1 cellular context compared by ENCODE assay signal in the genomic region with DNA sequence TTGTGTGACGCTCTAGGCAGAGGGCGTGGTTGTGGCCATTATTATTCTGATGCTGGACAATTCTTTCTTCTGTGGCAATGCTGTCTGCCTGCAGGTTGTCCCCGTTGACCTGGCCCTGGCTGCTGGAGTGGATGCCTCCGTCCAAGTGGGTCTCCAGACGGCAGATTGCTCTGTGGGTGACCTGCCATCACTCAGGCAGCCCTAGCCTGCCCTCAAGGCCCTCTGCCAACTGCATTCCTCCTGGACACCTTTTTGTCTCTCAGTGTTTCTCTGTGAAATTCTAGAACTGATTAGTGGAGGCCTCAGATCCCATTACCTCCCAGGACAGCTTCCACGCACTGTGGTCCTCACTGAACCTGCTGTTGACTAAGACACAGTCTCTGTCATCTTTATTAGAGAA.
TF ChIP-seq lines count a peak whose summit lies in the region.

No MANE protein-coding gene starts in this region.

TF ChIP-seq in GM23338, 12 proteins besides CTCF, POLR2A, EP300 and RAD21 (continued from another document):
- TF ChIP-seq, protein P1, sequence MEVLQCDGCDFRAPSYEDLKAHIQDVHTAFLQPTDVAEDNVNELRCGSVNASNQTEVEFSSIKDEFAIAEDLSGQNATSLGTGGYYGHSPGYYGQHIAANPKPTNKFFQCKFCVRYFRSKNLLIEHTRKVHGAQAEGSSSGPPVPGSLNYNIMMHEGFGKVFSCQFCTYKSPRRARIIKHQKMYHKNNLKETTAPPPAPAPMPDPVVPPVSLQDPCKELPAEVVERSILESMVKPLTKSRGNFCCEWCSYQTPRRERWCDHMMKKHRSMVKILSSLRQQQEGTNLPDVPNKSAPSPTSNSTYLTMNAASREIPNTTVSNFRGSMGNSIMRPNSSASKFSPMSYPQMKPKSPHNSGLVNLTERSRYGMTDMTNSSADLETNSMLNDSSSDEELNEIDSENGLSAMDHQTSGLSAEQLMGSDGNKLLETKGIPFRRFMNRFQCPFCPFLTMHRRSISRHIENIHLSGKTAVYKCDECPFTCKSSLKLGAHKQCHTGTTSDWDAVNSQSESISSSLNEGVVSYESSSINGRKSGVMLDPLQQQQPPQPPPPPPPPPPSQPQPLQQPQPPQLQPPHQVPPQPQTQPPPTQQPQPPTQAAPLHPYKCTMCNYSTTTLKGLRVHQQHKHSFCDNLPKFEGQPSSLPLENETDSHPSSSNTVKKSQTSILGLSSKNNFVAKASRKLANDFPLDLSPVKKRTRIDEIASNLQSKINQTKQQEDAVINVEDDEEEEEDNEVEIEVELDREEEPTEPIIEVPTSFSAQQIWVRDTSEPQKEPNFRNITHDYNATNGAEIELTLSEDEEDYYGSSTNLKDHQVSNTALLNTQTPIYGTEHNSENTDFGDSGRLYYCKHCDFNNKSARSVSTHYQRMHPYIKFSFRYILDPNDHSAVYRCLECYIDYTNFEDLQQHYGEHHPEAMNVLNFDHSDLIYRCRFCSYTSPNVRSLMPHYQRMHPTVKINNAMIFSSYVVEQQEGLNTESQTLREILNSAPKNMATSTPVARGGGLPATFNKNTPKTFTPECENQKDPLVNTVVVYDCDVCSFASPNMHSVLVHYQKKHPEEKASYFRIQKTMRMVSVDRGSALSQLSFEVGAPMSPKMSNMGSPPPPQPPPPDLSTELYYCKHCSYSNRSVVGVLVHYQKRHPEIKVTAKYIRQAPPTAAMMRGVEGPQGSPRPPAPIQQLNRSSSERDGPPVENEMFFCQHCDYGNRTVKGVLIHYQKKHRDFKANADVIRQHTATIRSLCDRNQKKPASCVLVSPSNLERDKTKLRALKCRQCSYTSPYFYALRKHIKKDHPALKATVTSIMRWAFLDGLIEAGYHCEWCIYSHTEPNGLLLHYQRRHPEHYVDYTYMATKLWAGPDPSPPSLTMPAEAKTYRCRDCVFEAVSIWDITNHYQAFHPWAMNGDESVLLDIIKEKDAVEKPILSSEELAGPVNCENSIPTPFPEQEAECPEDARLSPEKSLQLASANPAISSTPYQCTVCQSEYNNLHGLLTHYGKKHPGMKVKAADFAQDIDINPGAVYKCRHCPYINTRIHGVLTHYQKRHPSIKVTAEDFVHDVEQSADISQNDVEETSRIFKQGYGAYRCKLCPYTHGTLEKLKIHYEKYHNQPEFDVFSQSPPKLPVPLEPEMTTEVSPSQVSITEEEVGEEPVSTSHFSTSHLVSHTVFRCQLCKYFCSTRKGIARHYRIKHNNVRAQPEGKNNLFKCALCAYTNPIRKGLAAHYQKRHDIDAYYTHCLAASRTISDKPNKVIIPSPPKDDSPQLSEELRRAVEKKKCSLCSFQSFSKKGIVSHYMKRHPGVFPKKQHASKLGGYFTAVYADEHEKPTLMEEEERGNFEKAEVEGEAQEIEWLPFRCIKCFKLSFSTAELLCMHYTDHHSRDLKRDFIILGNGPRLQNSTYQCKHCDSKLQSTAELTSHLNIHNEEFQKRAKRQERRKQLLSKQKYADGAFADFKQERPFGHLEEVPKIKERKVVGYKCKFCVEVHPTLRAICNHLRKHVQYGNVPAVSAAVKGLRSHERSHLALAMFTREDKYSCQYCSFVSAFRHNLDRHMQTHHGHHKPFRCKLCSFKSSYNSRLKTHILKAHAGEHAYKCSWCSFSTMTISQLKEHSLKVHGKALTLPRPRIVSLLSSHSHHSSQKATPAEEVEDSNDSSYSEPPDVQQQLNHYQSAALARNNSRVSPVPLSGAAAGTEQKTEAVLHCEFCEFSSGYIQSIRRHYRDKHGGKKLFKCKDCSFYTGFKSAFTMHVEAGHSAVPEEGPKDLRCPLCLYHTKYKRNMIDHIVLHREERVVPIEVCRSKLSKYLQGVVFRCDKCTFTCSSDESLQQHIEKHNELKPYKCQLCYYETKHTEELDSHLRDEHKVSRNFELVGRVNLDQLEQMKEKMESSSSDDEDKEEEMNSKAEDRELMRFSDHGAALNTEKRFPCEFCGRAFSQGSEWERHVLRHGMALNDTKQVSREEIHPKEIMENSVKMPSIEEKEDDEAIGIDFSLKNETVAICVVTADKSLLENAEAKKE (CRISPR knock-in tag; IDR thresholded peaks at IDR 0.05) = no peak
- TF ChIP-seq EZH2phosphoT487 (IDR thresholded peaks at IDR 0.05; ENCODE audit: unreplicated experiment) (no peak), CREB1 (CRISPR knock-in tag; IDR thresholded peaks at IDR 0.05; ENCODE audit: low read depth) (no peak)
